ENCODE assay signal across 9 cellular contexts in the genomic region with DNA sequence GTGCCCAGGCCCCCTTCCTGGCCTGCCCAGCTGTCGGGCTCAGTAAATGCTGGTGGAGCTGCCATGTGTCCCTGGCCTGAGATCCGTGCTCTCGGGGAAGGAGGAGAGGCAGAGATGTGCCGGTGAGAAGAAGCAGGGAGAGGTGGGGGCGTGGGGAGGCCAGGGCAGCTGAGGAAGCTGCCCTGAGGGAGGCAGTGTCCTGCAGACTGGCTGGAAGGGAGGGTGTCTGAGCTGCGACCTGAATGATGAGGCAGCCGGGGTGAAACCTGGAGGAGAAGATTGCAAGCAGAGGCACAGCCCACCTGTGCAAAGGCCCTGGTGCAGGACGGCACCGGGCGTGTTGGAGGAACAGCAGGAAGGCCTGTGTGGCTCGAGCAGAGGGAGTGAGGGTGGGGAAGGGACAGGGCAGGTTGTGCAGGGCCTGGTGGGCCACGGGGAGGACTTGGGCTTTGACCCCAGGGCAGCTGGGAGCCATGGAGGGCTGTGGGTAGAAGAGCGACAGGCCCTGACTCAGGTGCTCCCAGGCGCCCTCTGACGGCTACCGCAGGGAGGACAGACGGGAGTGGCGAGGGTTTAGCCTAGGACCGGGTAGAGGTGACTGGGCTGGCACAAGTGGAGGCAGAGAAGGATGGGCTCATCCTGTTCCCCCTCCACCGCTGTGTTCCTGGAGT. TPM values are rescaled to one million over a fixed set of nuclear protein-coding genes. Genes with fewer than 3 reads are reported as not detected.
A peak's percentile ranks its signal among the peaks of the same experiment; 100 is the strongest.
DNase-seq lines count a peak whose midpoint lies in the region; ATAC-seq, FAIRE-seq and TF ChIP-seq lines count a peak whose summit lies in the region.
"Had no signal": no experiment of that assay in that cellular context is flagged by ENCODE, and none has a peak within 500 bp of the region (broad histone marks: within the 10 kb centered on the region; RNA-seq: fewer than 3 reads in every experiment).

No MANE protein-coding gene starts in this region.

- 55 to 60% methylated on average over 19 to 20 of the region's 20 CpGs for WGBS in testis, 2 donors

- POLR2A ChIA-PET in activated CD8-positive, alpha-beta T cell treated with anti-CD3 and anti-CD28 coated beads, Interleukin-2, amount 10 ng/mL, durations not matched to agents 7 days and 5 days (lab: Charles Lee) = no interaction called here
- POLR2A ChIA-PET in endothelial cell of umbilical vein (lab: Charles Lee) = no interaction called here

- H3K4me1 ChIP-seq in endothelial cell of umbilical vein (ENCODE audit: control insufficient read depth, extremely low read depth, insufficient read depth, low read length) (no peaks in the 10 kb centered on the region), testis (no peaks in the 10 kb centered on the region)

- CTCF ChIA-PET in activated CD8-positive, alpha-beta T cell treated with anti-CD3 and anti-CD28 coated beads, Interleukin-2, amount 10 ng/mL, durations not matched to agents 7 days and 5 days (lab: Charles Lee) = no interaction called here
- CTCF ChIA-PET in endothelial cell of umbilical vein (lab: Charles Lee) = interaction anchor here (1.1 to 2.8 kb wide), 5 partner anchors 10 to 259 kb away, joined by 3 to 15 read pairs (median 8); no protein-coding TSS in a partner anchor

- no peaks in the 10 kb centered on the region for H3K9me3 ChIP-seq in endothelial cell of umbilical vein (replicated peaks; ENCODE audit: control insufficient read depth, insufficient read depth, low read length)
- H3K9me3 ChIP-seq in testis = no peaks in the 10 kb centered on the region

- H3K36me3 ChIP-seq in endothelial cell of umbilical vein (ENCODE audit: control insufficient read depth in 2 of 2, extremely low read depth in 1 of 2, insufficient read depth in 2 of 2, low read length in 2 of 2) (peaks cover 0 to 11% of the 10 kb centered on the region in 2 experiments), testis (ENCODE audit: low read depth, missing control alignments) (no peaks in the 10 kb centered on the region)

- TF ChIP-seq POLR2A in endothelial cell of umbilical vein (IDR thresholded peaks at IDR 0.05; ENCODE audit: low read depth, low read length) (no peak), testis (IDR thresholded peaks at IDR 0.05) (no peak)

- H3K4me3 ChIP-seq in endothelial cell of umbilical vein (replicated peaks in 1 of 3; ENCODE audit: insufficient read depth in 1 of 3, low read depth in 1 of 3, low read length in 3 of 3) (no peak overlapping the region), testis (no peak overlapping the region)

- dilution Hi-C loops in endothelial cell of umbilical vein (cut with MboI; ENCODE audit: extremely low pct_ligation_motif_present, low sequenced_read_pairs) = no loop called here

- no peaks in the 10 kb centered on the region for H3K9me3 Mint-ChIP-seq in activated CD8-positive, alpha-beta T cell treated with anti-CD3 and anti-CD28 coated beads, Interleukin-2, amount 10 ng/mL, durations not matched to agents 7 days and 5 days (ENCODE audit: insufficient read depth)
- no peaks in the 10 kb centered on the region for H3K9me3 Mint-ChIP-seq in nephron progenitor cell

- no peaks in the 10 kb centered on the region for H3K36me3 Mint-ChIP-seq in activated CD8-positive, alpha-beta T cell treated with anti-CD3 and anti-CD28 coated beads, Interleukin-2, amount 10 ng/mL, durations not matched to agents 7 days and 5 days (ENCODE audit: low read depth)
- H3K36me3 Mint-ChIP-seq in nephron progenitor cell (ENCODE audit: low read depth) = no peaks in the 10 kb centered on the region

- H3K9ac ChIP-seq in endothelial cell of umbilical vein (replicated peaks; ENCODE audit: extremely low read depth, insufficient read depth, low read length) = no peak overlapping the region

- H3K4me1 Mint-ChIP-seq in activated CD8-positive, alpha-beta T cell treated with anti-CD3 and anti-CD28 coated beads, Interleukin-2, amount 10 ng/mL, durations not matched to agents 7 days and 5 days (ENCODE audit: low read depth) = no peaks in the 10 kb centered on the region
- H3K4me1 Mint-ChIP-seq in nephron progenitor cell = peaks cover 5% of the 10 kb centered on the region

- no peak overlapping the region for H2AFZ ChIP-seq in endothelial cell of umbilical vein (ENCODE audit: low read depth, low read length)

- no peaks in the 10 kb centered on the region for H3K79me2 ChIP-seq in endothelial cell of umbilical vein (ENCODE audit: control insufficient read depth, insufficient read depth, low read length)

- H3K4me2 ChIP-seq in endothelial cell of umbilical vein (ENCODE audit: insufficient read depth, low read length) = no peak overlapping the region

- TF ChIP-seq CTCF in endothelial cell of umbilical vein (IDR thresholded peaks at IDR 0.05; ENCODE audit: extremely low read depth in 1 of 2, insufficient read depth in 1 of 2, low read depth in 1 of 2, low read length in 2 of 2) = peak; percentile 74 to 91
- TF ChIP-seq CTCF in nephron progenitor cell (IDR thresholded peaks at IDR 0.05) = peak; percentile 59
- peak in 2 of 3 experiments; percentile 28 to 38 for TF ChIP-seq CTCF in testis (IDR thresholded peaks at IDR 0.05)

- no TSS peak for BruUV-seq in endothelial cell of umbilical vein (replicated peaks; lab: Mats Ljungman, UMichigan)

- no peak overlapping the region for H3K4me3 Mint-ChIP-seq in activated CD8-positive, alpha-beta T cell treated with anti-CD3 and anti-CD28 coated beads, Interleukin-2, amount 10 ng/mL, durations not matched to agents 7 days and 5 days
- no peak overlapping the region for H3K4me3 Mint-ChIP-seq in nephron progenitor cell

- FAIRE-seq in endothelial cell of umbilical vein (lab: Jason Lieb, UNC) = no peak
- FAIRE-seq: A204.1 had no signal

- intact Hi-C loops in endothelial cell of umbilical vein (cut with micrococcal nuclease) = loop anchor here (2.0 kb wide), 1 partner anchor 260 kb away; no protein-coding TSS in a partner anchor
- intact Hi-C loops in testis (cut with DNase I; ENCODE audit: low total_unique reads) = no loop called here

- peak overlapping the region; percentile 61 for H3K27ac Mint-ChIP-seq in activated CD8-positive, alpha-beta T cell treated with anti-CD3 and anti-CD28 coated beads, Interleukin-2, amount 10 ng/mL, durations not matched to agents 7 days and 5 days
- H3K27ac Mint-ChIP-seq in nephron progenitor cell = peak overlapping the region; percentile 51

- H3K27me3 Mint-ChIP-seq in activated CD8-positive, alpha-beta T cell treated with anti-CD3 and anti-CD28 coated beads, Interleukin-2, amount 10 ng/mL, durations not matched to agents 7 days and 5 days (ENCODE audit: low read depth) = no peaks in the 10 kb centered on the region
- H3K27me3 Mint-ChIP-seq in nephron progenitor cell (ENCODE audit: low read depth, poor library complexity) = peaks cover 2% of the 10 kb centered on the region

- H3K27me3 ChIP-seq in endothelial cell of umbilical vein (ENCODE audit: control insufficient read depth in 2 of 2, insufficient read depth in 2 of 2, low read length in 2 of 2) = no peaks in the 10 kb centered on the region
- no peaks in the 10 kb centered on the region for H3K27me3 ChIP-seq in testis

- no peak overlapping the region for H3K27ac ChIP-seq in endothelial cell of umbilical vein (ENCODE audit: insufficient read depth, low read depth, low read length)
- H3K27ac ChIP-seq in testis = no peak overlapping the region

- peak; percentile 80 for ATAC-seq in activated CD8-positive, alpha-beta T cell treated with anti-CD3 and anti-CD28 coated beads, Interleukin-2, amount 10 ng/mL, durations not matched to agents 7 days and 5 days

- peak; percentile 81 for DNase-seq in DMS 273 (lab: John Stamatoyannopoulos, UW; ENCODE audit: unreplicated experiment)
- DNase-seq in DMS 273 treated with DMSO at 0.1 percent for 48 hours (lab: John Stamatoyannopoulos, UW) = no peak
- peak; percentile 20 for DNase-seq in NCI-H1694 (lab: John Stamatoyannopoulos, UW)
- peak; percentile 75 for DNase-seq in activated CD8-positive, alpha-beta T cell treated with anti-CD3 and anti-CD28 coated beads, Interleukin-2, amount 10 ng/mL, durations not matched to agents 7 days and 5 days
- DNase-seq in endothelial cell of umbilical vein (ENCODE audit: low read depth, low spot score) = peak; percentile 40
- DNase-seq in nephron progenitor cell = peak; percentile 73
- DNase-seq in testis = peak; percentile 43
- no peak for DNase-seq in medulla oblongata (ENCODE audit: extremely low spot score)

- H4K20me1 ChIP-seq in endothelial cell of umbilical vein (replicated peaks; ENCODE audit: control insufficient read depth, extremely low read depth, insufficient read depth, low read length) = no peaks in the 10 kb centered on the region

- no peaks in the 10 kb centered on the region for H3K9me1 ChIP-seq in endothelial cell of umbilical vein (replicated peaks; ENCODE audit: control insufficient read depth, extremely low read depth, insufficient read depth, low read length)

RNA-seq across cellular contexts. Expression of gene CELF5, which starts 14.0 kb away (rescaled TPM):
- under 1 TPM; 0.55 to 0.61 TPM for total RNA-seq in activated CD8-positive, alpha-beta T cell treated with anti-CD3 and anti-CD28 coated beads, Interleukin-2, amount 10 ng/mL, durations not matched to agents 7 days and 5 days
- total RNA-seq in endothelial cell of umbilical vein (not detected in 2 replicates), testis (1 to 10 TPM; 3.1 to 8.7 TPM)
- polyA plus RNA-seq in endothelial cell of umbilical vein (not detected in 2 replicates), testis (ENCODE audit: insufficient read depth, low read depth, low replicate concordance) (6.6 TPM)
- polyA plus RNA-seq in endothelial cell of umbilical vein (2011; cell fraction: cytosol; rRNA removed) = not detected in 2 replicates
- polyA plus RNA-seq in endothelial cell of umbilical vein (2011; cell fraction: nucleus; rRNA removed) = 0.06 TPM in 1 of 2 replicates, not detected in the other
- polyA plus RNA-seq in endothelial cell of umbilical vein (2012) = not detected in 2 replicates
- not detected in 2 replicates for polyA minus RNA-seq in endothelial cell of umbilical vein
- not detected for polyA minus RNA-seq in endothelial cell of umbilical vein (2011; cell fraction: cytosol; rRNA and poly(A)+ RNA removed)
- not detected in 2 replicates for polyA minus RNA-seq in endothelial cell of umbilical vein (2011; cell fraction: nucleus; rRNA and poly(A)+ RNA removed)

RNA-seq across cellular contexts. Expression of gene NCLN, which starts 24.8 kb away (rescaled TPM):
- total RNA-seq in activated CD8-positive, alpha-beta T cell treated with anti-CD3 and anti-CD28 coated beads, Interleukin-2, amount 10 ng/mL, durations not matched to agents 7 days and 5 days = 10 to 100 TPM; 66.3 to 67.3 TPM
- 96.2 and 102 TPM in 2 replicates for total RNA-seq in endothelial cell of umbilical vein
- polyA plus RNA-seq in endothelial cell of umbilical vein = 97.2 and 112 TPM in 2 replicates
- 77.5 and 84.8 TPM in 2 replicates for polyA plus RNA-seq in endothelial cell of umbilical vein (2011; cell fraction: cytosol; rRNA removed)
- 82.4 and 84.4 TPM in 2 replicates for polyA plus RNA-seq in endothelial cell of umbilical vein (2011; cell fraction: nucleus; rRNA removed)
- polyA plus RNA-seq in endothelial cell of umbilical vein (2012) = 75.5 and 90.0 TPM in 2 replicates
- 56.1 and 74.5 TPM in 2 replicates for polyA minus RNA-seq in endothelial cell of umbilical vein
- polyA minus RNA-seq in endothelial cell of umbilical vein (2011; cell fraction: cytosol; rRNA and poly(A)+ RNA removed) = 76.5 TPM
- 23.5 and 29.3 TPM in 2 replicates for polyA minus RNA-seq in endothelial cell of umbilical vein (2011; cell fraction: nucleus; rRNA and poly(A)+ RNA removed)
- 10 to 100 TPM; 65.3 to 65.5 TPM for total RNA-seq in testis
- 50.2 TPM for polyA plus RNA-seq in testis (ENCODE audit: insufficient read depth, low read depth, low replicate concordance)

RNA-seq across cellular contexts. Expression of gene S1PR4, which starts 31.9 kb away (rescaled TPM):
- 100 to 1,000 TPM; 140 TPM for total RNA-seq in activated CD8-positive, alpha-beta T cell treated with anti-CD3 and anti-CD28 coated beads, Interleukin-2, amount 10 ng/mL, durations not matched to agents 7 days and 5 days
- total RNA-seq in endothelial cell of umbilical vein (1.7 and 2.2 TPM in 2 replicates), testis (under 1 TPM; 0.39 to 0.81 TPM)
- polyA plus RNA-seq in endothelial cell of umbilical vein (2.5 and 2.8 TPM in 2 replicates), testis (ENCODE audit: insufficient read depth, low read depth, low replicate concordance) (0.61 TPM)
- polyA plus RNA-seq in endothelial cell of umbilical vein (2011; cell fraction: cytosol; rRNA removed) = 0.76 and 0.97 TPM in 2 replicates
- polyA plus RNA-seq in endothelial cell of umbilical vein (2011; cell fraction: nucleus; rRNA removed) = 0.12 and 0.25 TPM in 2 replicates
- 0.39 and 0.86 TPM in 2 replicates for polyA plus RNA-seq in endothelial cell of umbilical vein (2012)
- polyA minus RNA-seq in endothelial cell of umbilical vein = 0.91 and 1.1 TPM in 2 replicates
- polyA minus RNA-seq in endothelial cell of umbilical vein (2011; cell fraction: cytosol; rRNA and poly(A)+ RNA removed) = not detected
- 1.6 TPM in 1 of 2 replicates, not detected in the other for polyA minus RNA-seq in endothelial cell of umbilical vein (2011; cell fraction: nucleus; rRNA and poly(A)+ RNA removed)

Comparison
In these comparisons a context has a peak if more than half of its experiments do, and no peak if none do; other contexts are left out.
1. DNase-seq: peak in DMS 273 (single experiment), NCI-H1694 (single experiment), activated CD8-positive, alpha-beta T cell treated with anti-CD3 and anti-CD28 coated beads, Interleukin-2, amount 10 ng/mL, durations not matched to agents 7 days and 5 days (single experiment), endothelial cell of umbilical vein (single experiment), nephron progenitor cell (single experiment) and testis (single experiment); none in DMS 273 treated with DMSO at 0.1 percent for 48 hours (single experiment) and medulla oblongata (single experiment).
2. RNA of gene S1PR4, which starts 31.9 kb away (total RNA-seq): 140 TPM in activated CD8-positive, alpha-beta T cell treated with anti-CD3 and anti-CD28 coated beads, Interleukin-2, amount 10 ng/mL, durations not matched to agents 7 days and 5 days; 1.7 to 2.2 TPM in endothelial cell of umbilical vein and 0.39 to 0.81 TPM in testis; every median in the first group is over 10 times any median in the second.
3. Peak in every context shown above with its lines, with median percentiles within 50 percentile points of each other: CTCF ChIP-seq.